1 cellular context compared by ENCODE assay signal in genomic region chr10:125003146-125003900, GRCh38.
TF ChIP-seq lines count a peak whose summit lies in the region.

No MANE protein-coding gene starts in this region.

TF ChIP-seq in SK-N-SH, 30 proteins besides CTCF, POLR2A, EP300 and RAD21 (continued from another document):
- no peak for TF ChIP-seq SMC3 (IDR thresholded peaks at IDR 0.05; ENCODE audit: low read depth, low read length)
- no peak for TF ChIP-seq POLR2AphosphoS5 (IDR thresholded peaks at IDR 0.05; ENCODE audit: low read depth, low read length)
- no peak for TF ChIP-seq ELF1 (IDR thresholded peaks at IDR 0.05)
- no peak for TF ChIP-seq MEF2A (IDR thresholded peaks at IDR 0.05; ENCODE audit: borderline replicate concordance, low read depth)
- TF ChIP-seq SIN3A (IDR thresholded peaks at IDR 0.05; ENCODE audit: borderline replicate concordance, low read depth, low read length) = no peak
- no peak for TF ChIP-seq FOSL2 (IDR thresholded peaks at IDR 0.05; ENCODE audit: borderline replicate concordance, low read depth)
- no peak for TF ChIP-seq USF1 (IDR thresholded peaks at IDR 0.05; ENCODE audit: borderline replicate concordance, low read depth)
- no peak for TF ChIP-seq IRF3 (IDR thresholded peaks at IDR 0.05; ENCODE audit: low read depth, low read length)
- TF ChIP-seq JUND (IDR thresholded peaks at IDR 0.05) = no peak
- TF ChIP-seq RXRA (IDR thresholded peaks at IDR 0.05; ENCODE audit: borderline replicate concordance, low read depth) = no peak
- no peak for TF ChIP-seq TCF12 (IDR thresholded peaks at IDR 0.05)
